10 cellular contexts compared by ENCODE assay signal in genomic region chr1:212161231-212161781, GRCh38.
DNase-seq lines count a peak whose midpoint lies in the region; ATAC-seq and TF ChIP-seq lines count a peak whose summit lies in the region.
"Had no signal": no experiment of that assay in that cellular context is flagged by ENCODE, and none has a peak within 500 bp of the region (broad histone marks: within the 10 kb centered on the region; RNA-seq: fewer than 3 reads in every experiment).

No MANE protein-coding gene starts in this region.

- intact Hi-C loops in dorsolateral prefrontal cortex (cut with DNase I) (no loop called here), left colon (cut with DNase I, micrococcal nuclease) (no loop called here)

- no peak overlapping the region for H3K27ac ChIP-seq in dorsolateral prefrontal cortex
- H3K27ac ChIP-seq: C4-2B had no signal

- peak; percentile 57 for DNase-seq in activated CD8-positive, alpha-beta memory T cell treated with anti-CD3 and anti-CD28 coated beads for 24 hours
- DNase-seq in activated CD8-positive, alpha-beta memory T cell treated with anti-CD3 and anti-CD28 coated beads, Interleukin-2, amount 50 U/mL, for 48 hours, result no peak
- DNase-seq in NCI-H226 (peak; percentile 87), cardiac fibroblast (ENCODE audit: low read depth in 2 of 2) (peak; percentile 79), dorsolateral prefrontal cortex (no peak), DMS79 treated with DMSO at 0.1 percent for 48 hours (lab: John Stamatoyannopoulos, UW) (no peak), left colon (no peak)
- peak; percentile 11 to 51 for DNase-seq in stimulated activated effector memory CD8-positive, alpha-beta T cell treated with anti-CD3 and anti-CD28 coated beads, Interleukin-12 subunit alpha, Interleukin-12 subunit beta, amount 100 ng/mL, for 72 hours (ENCODE audit: low spot score in 2 of 2)
- DNase-seq: activated CD4-positive, alpha-beta T cell treated with anti-CD3 and anti-CD28 coated beads for 1 hour had no signal

- peak overlapping the region; percentile 58 for H3K27ac Mint-ChIP-seq in stimulated activated effector memory CD8-positive, alpha-beta T cell treated with anti-CD3 and anti-CD28 coated beads, Interleukin-12 subunit alpha, Interleukin-12 subunit beta, amount 100 ng/mL, for 72 hours

- H3K27me3 ChIP-seq in dorsolateral prefrontal cortex, result no peaks in the 10 kb centered on the region

- peaks cover 40% of the 10 kb centered on the region for H3K4me1 Mint-ChIP-seq in stimulated activated effector memory CD8-positive, alpha-beta T cell treated with anti-CD3 and anti-CD28 coated beads, Interleukin-12 subunit alpha, Interleukin-12 subunit beta, amount 100 ng/mL, for 72 hours

- no peak overlapping the region for H3K4me3 ChIP-seq in cardiac fibroblast (replicated peaks in 1 of 2; ENCODE audit: low read depth in 2 of 2, low read length in 2 of 2)
- no peak overlapping the region for H3K4me3 ChIP-seq in dorsolateral prefrontal cortex

- TF ChIP-seq CTCF in cardiac fibroblast (IDR thresholded peaks at IDR 0.05; ENCODE audit: low read depth, low read length), result no peak
- no peak for TF ChIP-seq CTCF in dorsolateral prefrontal cortex (IDR thresholded peaks at IDR 0.05 in 54 of 56, conservative IDR thresholded peaks at IDR 0.05 in 2 of 56; ENCODE audit: low read depth in 1 of 56, partially characterized antibody in 56 of 56)

- peak overlapping the region; percentile 32 for H3K4me3 Mint-ChIP-seq in stimulated activated effector memory CD8-positive, alpha-beta T cell treated with anti-CD3 and anti-CD28 coated beads, Interleukin-12 subunit alpha, Interleukin-12 subunit beta, amount 100 ng/mL, for 72 hours

- no peaks in the 10 kb centered on the region for H3K9me3 Mint-ChIP-seq in stimulated activated effector memory CD8-positive, alpha-beta T cell treated with anti-CD3 and anti-CD28 coated beads, Interleukin-12 subunit alpha, Interleukin-12 subunit beta, amount 100 ng/mL, for 72 hours

- ATAC-seq in stimulated activated effector memory CD8-positive, alpha-beta T cell treated with anti-CD3 and anti-CD28 coated beads, Interleukin-12 subunit alpha, Interleukin-12 subunit beta, amount 100 ng/mL, for 72 hours, result peak; percentile 90
- no peak for ATAC-seq in left colon

- H3K36me3 Mint-ChIP-seq in stimulated activated effector memory CD8-positive, alpha-beta T cell treated with anti-CD3 and anti-CD28 coated beads, Interleukin-12 subunit alpha, Interleukin-12 subunit beta, amount 100 ng/mL, for 72 hours, result no peaks in the 10 kb centered on the region

Comparison
In these comparisons a context has a peak if more than half of its experiments do, and no peak if none do; other contexts are left out.
1. DNase-seq: peak in activated CD8-positive, alpha-beta memory T cell treated with anti-CD3 and anti-CD28 coated beads for 24 hours (single experiment), NCI-H226 (single experiment), cardiac fibroblast (2 of 2) and stimulated activated effector memory CD8-positive, alpha-beta T cell treated with anti-CD3 and anti-CD28 coated beads, Interleukin-12 subunit alpha, Interleukin-12 subunit beta, amount 100 ng/mL, for 72 hours (2 of 2); none in activated CD8-positive, alpha-beta memory T cell treated with anti-CD3 and anti-CD28 coated beads, Interleukin-2, amount 50 U/mL, for 48 hours (single experiment), dorsolateral prefrontal cortex (0 of 10), DMS79 treated with DMSO at 0.1 percent for 48 hours (single experiment) and left colon (0 of 2).